Comparison of ENCODE assay signal across 1 cellular context in the genomic region with DNA sequence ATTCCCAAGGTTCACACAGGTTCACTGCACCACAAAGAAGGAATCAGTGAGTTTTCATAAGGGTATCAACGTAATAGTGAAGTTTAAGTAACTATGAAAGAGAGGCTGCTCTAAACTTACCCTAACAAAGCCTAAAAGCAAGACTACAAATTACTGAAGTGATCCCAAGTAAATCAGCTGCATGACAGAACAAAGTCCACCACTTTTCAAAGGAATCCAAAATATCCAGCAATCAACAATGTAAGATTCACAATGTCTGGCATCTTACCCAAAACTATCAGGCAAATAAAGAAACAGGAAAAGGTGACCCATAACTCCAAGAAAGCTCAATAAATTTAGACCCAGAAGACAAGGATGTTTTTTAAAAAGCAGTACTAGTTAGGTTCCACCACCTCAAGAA.
TF ChIP-seq lines count a peak whose summit lies in the region.

No MANE protein-coding gene starts in this region.

TF ChIP-seq in H1, 55 proteins besides CTCF, POLR2A, EP300 and RAD21:
- TF ChIP-seq SP4 (IDR thresholded peaks at IDR 0.05; ENCODE audit: low read length) (no peak), RFX5 (IDR thresholded peaks at IDR 0.05; ENCODE audit: borderline replicate concordance, low read depth, low read length) (no peak), TCF12 (IDR thresholded peaks at IDR 0.05; ENCODE audit: low read depth, low read length) (no peak), CBX5 (IDR thresholded peaks at IDR 0.05; ENCODE audit: low read depth, low read length) (no peak), POU5F1 (IDR thresholded peaks at IDR 0.05; ENCODE audit: low read depth, low read length) (no peak), TEAD4 (IDR thresholded peaks at IDR 0.05; ENCODE audit: low read depth, low read length) (no peak)
